Comparison of ENCODE assay signal across 19 cellular contexts in the genomic region with DNA sequence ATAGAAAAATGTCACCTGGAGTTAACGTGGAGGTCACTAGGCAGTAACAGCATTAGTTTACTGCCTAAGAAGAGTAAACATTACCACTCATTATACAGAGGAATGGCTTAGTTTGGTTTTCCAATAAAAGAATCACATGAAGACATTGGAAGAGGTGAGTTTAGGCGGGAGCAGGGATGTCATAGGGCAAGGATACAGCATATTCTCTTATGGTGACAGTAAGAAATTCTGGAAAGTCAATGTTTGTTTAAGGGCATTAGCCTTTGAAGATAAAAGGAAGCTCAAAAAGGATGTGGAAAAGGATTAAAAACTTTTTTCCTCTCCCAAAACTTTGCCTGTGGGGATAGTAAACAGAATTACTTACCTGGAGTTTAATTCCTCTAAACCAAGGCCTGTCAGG.
"Had no signal": no experiment of that assay in that cellular context is flagged by ENCODE, and none has a peak within 500 bp of the region (broad histone marks: within the 10 kb centered on the region; RNA-seq: fewer than 3 reads in every experiment).

No MANE protein-coding gene starts in this region.

- ATAC-seq: activated CD8-positive, alpha-beta T cell treated with anti-CD3 and anti-CD28 coated beads, Interleukin-2, amount 10 ng/mL, durations not matched to agents 7 days and 5 days; activated naive CD4-positive, alpha-beta T cell treated with anti-CD3 and anti-CD28 coated beads, Interleukin-2, amount 50 U/mL, for 72 hours had no signal

- H3K4me3 ChIP-seq: PC-9 had no signal

- H3K27me3 ChIP-seq: brain microvascular endothelial cell had no signal

- H3K27ac ChIP-seq: brain microvascular endothelial cell, PC-9 had no signal

- H3K9me3 Mint-ChIP-seq: activated naive CD4-positive, alpha-beta T cell treated with anti-CD3 and anti-CD28 coated beads, Interleukin-2, amount 50 U/mL, for 72 hours; T-helper 1 cell treated with Interleukin-12 subunit alpha and Interleukin-12 subunit beta and Interleukin-4 antibody, amounts not matched to agents 30 μg/mL and 1 μg/mL, for 36 hours had no signal

- H3K27ac Mint-ChIP-seq: activated CD8-positive, alpha-beta T cell treated with anti-CD3 and anti-CD28 coated beads, Interleukin-2, amount 10 ng/mL, durations not matched to agents 7 days and 5 days; T-helper 1 cell treated with Interleukin-12 subunit alpha and Interleukin-12 subunit beta and Interleukin-4 antibody, amounts not matched to agents 30 μg/mL and 1 μg/mL, for 36 hours had no signal

- DNase-seq: activated CD4-positive, alpha-beta T cell treated with anti-CD3 and anti-CD28 coated beads for 4 hours; activated CD4-positive, alpha-beta T cell treated with anti-CD3 and anti-CD28 coated beads, Interleukin-2, amount 50 U/mL, for 4 hours; activated CD8-positive, alpha-beta memory T cell treated with anti-CD3 and anti-CD28 coated beads, Interleukin-2, amount 50 U/mL, for 48 hours; activated CD8-positive, alpha-beta T cell treated with anti-CD3 and anti-CD28 coated beads, Interleukin-2, amount 10 ng/mL, durations not matched to agents 7 days and 5 days; activated T-cell treated with anti-CD3 and anti-CD28 coated beads, Interleukin-2, amount 50 U/mL, for 1 hour; brain microvascular endothelial cell; cerebellar nuclear complex; Kasumi-1; NCI-H1048; NCI-H146; NCI-H187 treated with DMSO at 0.1 percent for 48 hours; NCI-H2081 treated with DMSO at 0.1 percent for 48 hours; NCI-H446; NCI-H524; PC-9; SHP77 treated with DMSO at 0.1 percent for 48 hours; T-helper 9 cell had no signal

- H2AFZ ChIP-seq: PC-9 had no signal

- H3K4me2 ChIP-seq: PC-9 had no signal

- H3K4me3 Mint-ChIP-seq: activated CD8-positive, alpha-beta T cell treated with anti-CD3 and anti-CD28 coated beads, Interleukin-2, amount 10 ng/mL, durations not matched to agents 7 days and 5 days; T-helper 1 cell treated with Interleukin-12 subunit alpha and Interleukin-12 subunit beta and Interleukin-4 antibody, amounts not matched to agents 30 μg/mL and 1 μg/mL, for 36 hours had no signal
